In the genomic region with DNA sequence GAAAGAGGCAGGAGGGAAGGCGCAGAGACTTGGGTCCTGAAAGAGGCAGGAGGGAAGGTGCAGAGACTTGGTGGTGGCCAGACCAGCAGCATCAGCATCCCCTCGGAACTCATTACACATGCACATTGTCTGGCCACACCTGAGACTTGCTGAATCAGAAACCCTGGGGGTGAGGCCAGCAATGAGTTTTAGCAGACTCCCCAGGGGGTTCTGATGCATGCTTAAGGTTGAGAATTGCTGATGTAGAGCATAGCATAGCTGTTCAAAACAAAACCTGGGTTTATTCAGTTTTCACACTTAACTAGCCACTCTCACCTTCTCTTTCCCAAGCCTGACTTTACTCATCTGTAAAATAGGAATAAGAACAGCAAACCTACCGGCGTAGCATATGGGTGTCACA, we compare ENCODE assay signal across 14 cellular contexts.
DNase-seq lines count a peak whose midpoint lies in the region; ATAC-seq lines count a peak whose summit lies in the region.
"Had no signal": no experiment of that assay in that cellular context is flagged by ENCODE, and none has a peak within 500 bp of the region (broad histone marks: within the 10 kb centered on the region; RNA-seq: fewer than 3 reads in every experiment).

No MANE protein-coding gene starts in this region.

- H2AK5ac ChIP-seq in mesendoderm (ENCODE audit: low read length), result no peak overlapping the region

- no peak overlapping the region for H3K56ac ChIP-seq in mesendoderm (ENCODE audit: low read length)

- no peak overlapping the region for H3K9ac ChIP-seq in mesendoderm (ENCODE audit: low read length)

- no peak overlapping the region for H2BK5ac ChIP-seq in mesendoderm (ENCODE audit: low read length)

- no peaks in the 10 kb centered on the region for H3K36me3 ChIP-seq in mesendoderm (ENCODE audit: control insufficient read depth, insufficient read depth, low read length)
- H3K36me3 ChIP-seq: ovary had no signal

- H3K4me3 ChIP-seq in mesendoderm (ENCODE audit: low read length), result no peak overlapping the region
- H3K4me3 ChIP-seq: mucosa of descending colon, ovary, smooth muscle cell had no signal

- no peaks in the 10 kb centered on the region for H3K27me3 ChIP-seq in mesendoderm (ENCODE audit: insufficient read depth, low read length, poor library complexity)
- H3K27me3 ChIP-seq: ovary had no signal

- H3K79me1 ChIP-seq in mesendoderm (ENCODE audit: low read length), result no peaks in the 10 kb centered on the region

- no peak overlapping the region for H3K23ac ChIP-seq in mesendoderm (ENCODE audit: low read length)

- DNase-seq in mesendoderm, result peak; percentile 24
- no peak for DNase-seq in caudate nucleus (lab: John Stamatoyannopoulos, UW)
- no peak for DNase-seq in AG20443 (ENCODE audit: low spot score)
- no peak for DNase-seq in activated CD4-positive, CD25-positive, alpha-beta regulatory T cell treated with anti-CD3 and anti-CD28 coated beads, Interleukin-2, amount 50 U/mL, for 72 hours
- DNase-seq in HUDEP-2 (lab: John Stamatoyannopoulos, UW; ENCODE audit: unreplicated experiment in 76 of 76), result no peak
- DNase-seq: activated CD4-positive, alpha-beta T cell treated with anti-CD3 and anti-CD28 coated beads for 4 hours; mucosa of descending colon; ovary; stimulated activated naive CD8-positive, alpha-beta T cell treated with anti-CD3 and anti-CD28 coated beads, Interleukin-15, amount 100 ng/mL, for 72 hours; T-helper 17 cell had no signal

- H3K4ac ChIP-seq in mesendoderm (ENCODE audit: low read depth, low read length), result no peak overlapping the region

- no peak overlapping the region for H2BK120ac ChIP-seq in mesendoderm (ENCODE audit: low read depth, low read length)

- peaks cover 1% of the 10 kb centered on the region for H3K4me1 ChIP-seq in mesendoderm (ENCODE audit: control insufficient read depth, low read depth, low read length)

- WGBS in mesendoderm (ENCODE audit: extremely low coverage, insufficient coverage, low lambda C conversion rate), result no CpG with 5 or more reads among the region's 4 CpGs

- no peak overlapping the region for H4K8ac ChIP-seq in mesendoderm (ENCODE audit: low read depth, low read length)

- no peak overlapping the region for H3K4me2 ChIP-seq in mesendoderm (ENCODE audit: low read length)
- H3K4me2 ChIP-seq: smooth muscle cell had no signal

- H3K18ac ChIP-seq in mesendoderm (ENCODE audit: low read length), result no peak overlapping the region

- H3K27ac ChIP-seq in mesendoderm (ENCODE audit: low read depth, low read length) (no peak overlapping the region), caudate nucleus (ENCODE audit: low read depth, low read length) (no peak overlapping the region)
- H3K27ac ChIP-seq: ovary had no signal

- no peak overlapping the region for H4K5ac ChIP-seq in mesendoderm (ENCODE audit: low read length)

- H3K79me2 ChIP-seq in mesendoderm (ENCODE audit: control insufficient read depth, insufficient read depth, low read length), result no peaks in the 10 kb centered on the region

- ATAC-seq in GM18861 (IDR thresholded peaks at IDR 0.05; ENCODE audit: unreplicated experiment) (peak; percentile 87), GM21619 (IDR thresholded peaks at IDR 0.05; ENCODE audit: unreplicated experiment) (peak; percentile 88), HG03280 (IDR thresholded peaks at IDR 0.05; ENCODE audit: unreplicated experiment) (peak; percentile 50)
- ATAC-seq: mucosa of descending colon; stimulated activated naive CD8-positive, alpha-beta T cell treated with anti-CD3 and anti-CD28 coated beads, Interleukin-15, amount 100 ng/mL, for 72 hours; T-helper 17 cell had no signal

- no peak overlapping the region for H2BK15ac ChIP-seq in mesendoderm (replicated peaks; ENCODE audit: low read depth)
